ENCODE assay signal across 21 cellular contexts in the genomic region with DNA sequence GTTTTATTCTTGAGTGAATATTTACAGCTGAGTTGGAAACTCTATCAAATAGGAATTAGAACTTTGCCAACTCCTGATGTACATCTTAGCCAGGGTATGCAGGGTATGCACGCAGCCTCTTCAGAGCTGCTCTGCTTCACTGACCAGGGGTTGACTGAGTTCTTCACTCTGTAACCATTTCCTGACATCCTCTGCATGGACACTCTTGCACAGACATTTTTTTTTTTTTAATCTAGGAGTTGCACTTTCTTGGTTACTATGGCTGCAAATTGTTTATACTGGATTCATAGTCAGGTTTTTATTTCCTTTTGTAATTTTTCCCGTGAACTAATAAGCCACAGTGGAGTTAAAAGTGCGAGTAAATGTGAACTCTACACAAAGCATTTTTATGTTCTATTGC. TPM values are rescaled to one million over a fixed set of nuclear protein-coding genes. Genes with fewer than 3 reads are reported as not detected.
DNase-seq lines count a peak whose midpoint lies in the region; ATAC-seq and TF ChIP-seq lines count a peak whose summit lies in the region.
"Had no signal": no experiment of that assay in that cellular context is flagged by ENCODE, and none has a peak within 500 bp of the region (broad histone marks: within the 10 kb centered on the region; RNA-seq: fewer than 3 reads in every experiment).

No MANE protein-coding gene starts in this region.

- peaks cover 24% of the 10 kb centered on the region for H3K36me3 Mint-ChIP-seq in HFFc6 (ENCODE audit: low read depth)
- peaks cover 2% of the 10 kb centered on the region for H3K36me3 Mint-ChIP-seq in chondrocyte (ENCODE audit: low read depth)
- no peaks in the 10 kb centered on the region for H3K36me3 Mint-ChIP-seq in T-helper 17 cell (ENCODE audit: low read depth)
- H3K36me3 Mint-ChIP-seq: memory B cell had no signal

- H3K9me3 ChIP-seq in T-helper 17 cell (ENCODE audit: control insufficient read depth, low read length, poor library complexity, severe bottlenecking): no peaks in the 10 kb centered on the region
- H3K9me3 ChIP-seq: gastroesophageal sphincter, right atrium auricular region, upper lobe of left lung had no signal

- no peak for TF ChIP-seq CTCF in HFFc6 (IDR thresholded peaks at IDR 0.05)
- TF ChIP-seq CTCF in chondrocyte (IDR thresholded peaks at IDR 0.05): no peak

- ATAC-seq in GM18520 (IDR thresholded peaks at IDR 0.05; ENCODE audit: unreplicated experiment): no peak
- no peak for ATAC-seq in HG02588 (IDR thresholded peaks at IDR 0.05; ENCODE audit: unreplicated experiment)
- ATAC-seq in T-helper 17 cell: no peak
- no peak for ATAC-seq in HG02870 (IDR thresholded peaks at IDR 0.05; ENCODE audit: unreplicated experiment)

- H3K4me3 Mint-ChIP-seq in HFFc6 (peak overlapping the region; percentile 80), chondrocyte (ENCODE audit: unreplicated experiment) (peak overlapping the region; percentile 46), T-helper 17 cell (no peak overlapping the region)
- H3K4me3 Mint-ChIP-seq: activated T-cell treated with anti-CD3 and anti-CD28 coated beads, Interleukin-2, amount 50 U/mL, for 24 hours; memory B cell had no signal

- peak; percentile 12 for DNase-seq in ACHN
- no peak for DNase-seq in HFFc6
- no peak for DNase-seq in chondrocyte (ENCODE audit: low spot score)
- peak; percentile 10 for DNase-seq in islet precursor cell
- DNase-seq in T-helper 17 cell: no peak
- DNase-seq: activated CD4-positive, CD25-positive, alpha-beta regulatory T cell treated with anti-CD3 and anti-CD28 coated beads, Interleukin-2, amount 50 U/mL, for 72 hours; activated CD8-positive, alpha-beta memory T cell treated with anti-CD3 and anti-CD28 coated beads for 24 hours; activated T-cell treated with anti-CD3 and anti-CD28 coated beads, Interleukin-2, amount 50 U/mL, for 24 hours; dorsolateral prefrontal cortex; Kasumi-1; NCI-H1092; NCI-H2029 treated with DMSO at 0.1 percent for 48 hours; NCI-H345; Right ventricle myocardium superior; upper lobe of left lung had no signal

- peaks cover 77% of the 10 kb centered on the region for H3K4me1 Mint-ChIP-seq in HFFc6 (ENCODE audit: low read depth)
- peaks cover 59% of the 10 kb centered on the region for H3K4me1 Mint-ChIP-seq in chondrocyte (ENCODE audit: low read depth)
- no peaks in the 10 kb centered on the region for H3K4me1 Mint-ChIP-seq in T-helper 17 cell
- H3K4me1 Mint-ChIP-seq: memory B cell had no signal

- in situ Hi-C loops in ACHN (cut with HindIII; ENCODE audit: low pct_ligation_motif_present, low pct_unique_long_range_greater_than_20kb, low sequenced_read_pairs): no loop called here

- peaks cover 15% of the 10 kb centered on the region for H3K27me3 Mint-ChIP-seq in HFFc6 (ENCODE audit: insufficient read depth)
- no peaks in the 10 kb centered on the region for H3K27me3 Mint-ChIP-seq in chondrocyte (ENCODE audit: low read depth)
- peaks cover 21% of the 10 kb centered on the region for H3K27me3 Mint-ChIP-seq in T-helper 17 cell

- no peaks in the 10 kb centered on the region; the same call in 1 of the 2 replicates for H3K9me3 Mint-ChIP-seq in HFFc6
- peaks cover 2% of the 10 kb centered on the region for H3K9me3 Mint-ChIP-seq in chondrocyte (ENCODE audit: low read depth)
- H3K9me3 Mint-ChIP-seq: activated T-cell treated with anti-CD3 and anti-CD28 coated beads, Interleukin-2, amount 50 U/mL, for 24 hours; memory B cell had no signal

- H3K27ac Mint-ChIP-seq in HFFc6: peak overlapping the region; percentile 98
- peak overlapping the region; percentile 97 for H3K27ac Mint-ChIP-seq in chondrocyte (ENCODE audit: unreplicated experiment)
- H3K27ac Mint-ChIP-seq in T-helper 17 cell: no peak overlapping the region
- H3K27ac Mint-ChIP-seq: activated T-cell treated with anti-CD3 and anti-CD28 coated beads, Interleukin-2, amount 50 U/mL, for 24 hours; memory B cell had no signal

RNA-seq across cellular contexts. Expression of a gene that starts 53.8 kb away (rescaled TPM):
- 100 to 1,000 TPM in 5 of 6 experiments, 10 to 100 TPM in 1; 86.0 to 130 (median 114) TPM for total RNA-seq in HFFc6 (2021; fragmentation: NEBNext Ultra II Directional; extraction: Animal tissue kit (Norgen Biotek cat#: 25700))
- 71.0 to 111 TPM (median 71.5 TPM) in 3 replicates for total RNA-seq in chondrocyte
- 10 to 100 TPM; 64.1 to 70.1 TPM for total RNA-seq in T-helper 17 cell

Comparison
In these comparisons a context has a peak if more than half of its experiments do, and no peak if none do; other contexts are left out.
1. DNase-seq: peak in ACHN (single experiment) and islet precursor cell (single experiment); none in HFFc6 (single experiment), chondrocyte (single experiment) and T-helper 17 cell (0 of 3).